ENCODE assay signal across 8 cellular contexts in the genomic region with DNA sequence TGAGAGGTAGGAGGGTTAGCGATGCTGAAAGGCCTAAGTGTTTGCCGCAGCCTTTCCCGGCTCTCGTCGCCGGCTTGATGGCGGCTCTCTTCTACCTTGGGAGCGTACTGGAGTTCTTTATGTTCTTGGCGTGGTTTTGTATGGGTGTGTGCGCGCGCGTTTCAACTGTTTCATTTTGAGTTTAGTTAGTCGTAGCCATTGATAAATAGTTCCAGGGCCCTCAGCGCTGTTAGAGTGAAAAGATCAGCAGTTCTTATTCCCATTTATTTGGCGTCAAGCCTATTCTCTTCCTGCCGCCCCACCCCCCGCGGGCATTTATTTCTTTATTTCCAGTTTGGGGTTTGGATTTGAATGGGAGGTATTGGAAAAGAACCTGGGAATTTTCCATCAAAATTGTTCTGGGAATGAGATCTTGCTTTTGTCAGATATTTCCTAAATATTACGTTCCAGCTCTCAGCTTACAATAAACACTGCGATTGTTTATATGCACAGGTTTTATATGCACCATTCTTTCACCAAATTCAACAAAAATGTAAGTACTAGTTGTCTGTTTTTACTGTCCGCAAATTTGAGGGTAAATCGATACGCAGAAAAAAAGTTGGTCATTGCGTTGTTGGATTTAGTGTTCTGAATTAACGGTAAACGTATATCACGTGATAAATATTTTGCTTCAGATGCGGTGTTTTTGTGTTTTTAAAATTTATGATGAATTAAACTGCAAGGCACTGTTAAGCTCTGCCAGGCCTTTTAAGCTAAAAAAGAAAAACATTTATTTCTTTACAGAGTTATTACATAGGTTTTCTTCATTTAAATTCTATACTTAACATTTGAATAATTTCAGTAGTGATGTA. TPM values are rescaled to one million over a fixed set of nuclear protein-coding genes. Genes with fewer than 3 reads are reported as not detected.
DNase-seq lines count a peak whose midpoint lies in the region; ATAC-seq and TF ChIP-seq lines count a peak whose summit lies in the region.

No MANE protein-coding gene starts in this region.

- no peak for TF ChIP-seq POLR2A in breast epithelium (IDR thresholded peaks at IDR 0.05)

- ATAC-seq in HG03354 (IDR thresholded peaks at IDR 0.05; ENCODE audit: poor library complexity, severe bottlenecking, unreplicated experiment) = peak; percentile 6
- ATAC-seq in HG03175 (IDR thresholded peaks at IDR 0.05; ENCODE audit: unreplicated experiment) = no peak

- peak; percentile 32 for DNase-seq in Daoy (ENCODE audit: low read depth)
- DNase-seq in breast epithelium (ENCODE audit: low spot score in 2 of 2) = no peak
- peak; percentile 60 for DNase-seq in stimulated activated CD4-positive, alpha-beta T cell treated with anti-CD3 and anti-CD28 coated beads, Interleukin-4, amount 100 ng/mL, for 1 hour
- DNase-seq in H4 (ENCODE audit: low spot score) = no peak

- peak overlapping the region; percentile 98 for H3K9ac ChIP-seq in SU-DHL-6 (ENCODE audit: low read length)

- H3K27ac ChIP-seq in SU-DHL-6 (ENCODE audit: low read depth, low read length) (peak overlapping the region; percentile 97), breast epithelium (peak overlapping the region; percentile 99), layer of hippocampus (ENCODE audit: low read depth, low read length) (peak overlapping the region; percentile 96)

- peak overlapping the region; percentile 66 for H2AFZ ChIP-seq in SU-DHL-6 (ENCODE audit: low read depth, low read length, severe bottlenecking)

- H3K4me1 ChIP-seq in breast epithelium = peaks cover 0 to 19% of the 10 kb centered on the region in 2 donors

- H4K20me1 ChIP-seq in SU-DHL-6 (ENCODE audit: low read depth, low read length) = peaks cover 46% of the 10 kb centered on the region

- H3K4me2 ChIP-seq in SU-DHL-6 (ENCODE audit: low read depth, low read length, poor library complexity, severe bottlenecking) = peak overlapping the region; percentile 100

- H3K4me3 ChIP-seq in SU-DHL-6 (ENCODE audit: insufficient read depth, low read length, poor library complexity, severe bottlenecking) = peak overlapping the region; percentile 93
- peak overlapping the region; percentile 96 to 97 (median 96) for H3K4me3 ChIP-seq in breast epithelium

- no peaks in the 10 kb centered on the region for H3K9me3 ChIP-seq in SU-DHL-6 (ENCODE audit: insufficient read depth, low read length)
- no peaks in the 10 kb centered on the region for H3K9me3 ChIP-seq in breast epithelium

- H3K36me3 ChIP-seq in SU-DHL-6 (ENCODE audit: low read length) (peaks cover 28% of the 10 kb centered on the region), breast epithelium (no peaks in the 10 kb centered on the region)

- H3K9me2 ChIP-seq in SU-DHL-6 (replicated peaks; ENCODE audit: insufficient read depth, low read length) = no peaks in the 10 kb centered on the region

- H3K79me2 ChIP-seq in SU-DHL-6 (ENCODE audit: insufficient read depth, low read length) = peaks cover 59% of the 10 kb centered on the region

- intact Hi-C loops in breast epithelium (cut with DNase I; ENCODE audit: low total_unique reads) = no loop called here

- no peaks in the 10 kb centered on the region for H3K27me3 ChIP-seq in SU-DHL-6 (ENCODE audit: low read length)
- no peaks in the 10 kb centered on the region for H3K27me3 ChIP-seq in breast epithelium
- H3K27me3 ChIP-seq in layer of hippocampus (ENCODE audit: control insufficient read depth, insufficient read depth, low read length) = no peaks in the 10 kb centered on the region

- TF ChIP-seq CTCF in SU-DHL-6 (IDR thresholded peaks at IDR 0.05; ENCODE audit: insufficient read depth, low read length, poor library complexity, severe bottlenecking) (no peak), breast epithelium (IDR thresholded peaks at IDR 0.05) (no peak)

- peaks cover 19% of the 10 kb centered on the region for H3F3A ChIP-seq in SU-DHL-6 (ENCODE audit: insufficient read depth)

RNA-seq across cellular contexts. Expression of a gene that starts 1.0 kb away (rescaled TPM):
- 7.4 and 15.8 TPM in 2 replicates for total RNA-seq in Daoy (2014; rRNA removed; shearing (Covaris generic))
- 10 to 100 TPM; 35.8 to 62.8 (median 40.3) TPM for total RNA-seq in breast epithelium
- total RNA-seq in H4 (2014; rRNA removed; shearing (Covaris generic)) = 10.1 and 10.8 TPM in 2 replicates

Comparison
In these comparisons a context has a peak if more than half of its experiments do, and no peak if none do; other contexts are left out.
1. DNase-seq: peak in Daoy (single experiment) and stimulated activated CD4-positive, alpha-beta T cell treated with anti-CD3 and anti-CD28 coated beads, Interleukin-4, amount 100 ng/mL, for 1 hour (single experiment); none in breast epithelium (0 of 2) and H4 (single experiment).
2. Peak in every context shown above with its lines, with median percentiles within 50 percentile points of each other: H3K27ac ChIP-seq.